In genomic region chr19:45834970-45835369, GRCh38 we compare ENCODE assay signal across 28 cellular contexts. TPM values are rescaled to one million over a fixed set of nuclear protein-coding genes. Genes with fewer than 3 reads are reported as not detected.
"Had no signal": no experiment of that assay in that cellular context is flagged by ENCODE, and none has a peak within 500 bp of the region (broad histone marks: within the 10 kb centered on the region; RNA-seq: fewer than 3 reads in every experiment).

No MANE protein-coding gene starts in this region.

- H3K4me1 ChIP-seq: colonic mucosa, gastrocnemius medialis, right lobe of liver, suprapubic skin, tibial nerve, uterus had no signal

- H3K9me3 Mint-ChIP-seq: activated CD4-positive, alpha-beta T cell treated with anti-CD3 and anti-CD28 coated beads, Interleukin-2, amount 10 ng/mL, durations not matched to agents 24 days and 14 days; activated naive CD8-positive, alpha-beta T cell treated with anti-CD3 and anti-CD28 coated beads, Interleukin-2, amount 50 U/mL, for 24 hours; activated T-cell treated with anti-CD3 and anti-CD28 coated beads, Interleukin-2, amount 50 U/mL, for 24 hours; natural killer cell had no signal

- H3K27ac Mint-ChIP-seq: activated CD4-positive, alpha-beta memory T cell treated with anti-CD3 and anti-CD28 coated beads for 36 hours; activated CD4-positive, alpha-beta T cell treated with anti-CD3 and anti-CD28 coated beads, Interleukin-2, amount 10 ng/mL, durations not matched to agents 24 days and 14 days; activated naive CD8-positive, alpha-beta T cell treated with anti-CD3 and anti-CD28 coated beads, Interleukin-2, amount 50 U/mL, for 24 hours; natural killer cell; T-helper 17 cell had no signal

- H3K27me3 Mint-ChIP-seq: activated CD4-positive, alpha-beta memory T cell treated with anti-CD3 and anti-CD28 coated beads for 36 hours; activated CD4-positive, alpha-beta T cell treated with anti-CD3 and anti-CD28 coated beads, Interleukin-2, amount 10 ng/mL, durations not matched to agents 24 days and 14 days; activated naive CD8-positive, alpha-beta T cell treated with anti-CD3 and anti-CD28 coated beads, Interleukin-2, amount 50 U/mL, for 24 hours; activated T-cell treated with anti-CD3 and anti-CD28 coated beads, Interleukin-2, amount 50 U/mL, for 24 hours; T-helper 17 cell had no signal

- H3K27ac ChIP-seq: colonic mucosa, gastrocnemius medialis, right lobe of liver, suprapubic skin, tibial nerve, uterus, WERI-Rb-1 had no signal

- H3K4me3 Mint-ChIP-seq: activated CD4-positive, alpha-beta memory T cell treated with anti-CD3 and anti-CD28 coated beads for 36 hours; activated CD4-positive, alpha-beta T cell treated with anti-CD3 and anti-CD28 coated beads, Interleukin-2, amount 10 ng/mL, durations not matched to agents 24 days and 14 days; activated naive CD8-positive, alpha-beta T cell treated with anti-CD3 and anti-CD28 coated beads, Interleukin-2, amount 50 U/mL, for 24 hours; activated T-cell treated with anti-CD3 and anti-CD28 coated beads, Interleukin-2, amount 50 U/mL, for 24 hours; natural killer cell; T-helper 17 cell had no signal

- DNase-seq: activated CD4-positive, alpha-beta memory T cell treated with anti-CD3 and anti-CD28 coated beads for 36 hours; activated CD4-positive, alpha-beta T cell treated with anti-CD3 and anti-CD28 coated beads, Interleukin-2, amount 10 ng/mL, durations not matched to agents 24 days and 14 days; activated CD8-positive, alpha-beta memory T cell treated with anti-CD3 and anti-CD28 coated beads, Interleukin-2, amount 50 U/mL, for 4 hours; activated gamma-delta T cell treated with Interleukin-2 at 50 U/mL for 16 hours; activated naive CD4-positive, alpha-beta T cell treated with anti-CD3 and anti-CD28 coated beads, Interleukin-2, amount 50 U/mL, for 16 hours; activated naive CD8-positive, alpha-beta T cell treated with anti-CD3 and anti-CD28 coated beads, Interleukin-2, amount 50 U/mL, for 24 hours; activated T-cell treated with anti-CD3 and anti-CD28 coated beads, Interleukin-2, amount 50 U/mL, for 24 hours; colonic mucosa; effector CD8-positive, alpha-beta T cell; erythroblast; gastrocnemius medialis; glutamatergic neuron; left ventricle myocardium superior; mesendoderm; natural killer cell; stimulated activated CD4-positive, alpha-beta T cell treated with anti-CD3 and anti-CD28 coated beads, Interleukin-2, amount 100 ng/mL, for 48 hours; T-helper 17 cell; T1000; uterus; WERI-Rb-1 had no signal

- H3K4me3 ChIP-seq: colonic mucosa, gastrocnemius medialis, right lobe of liver, suprapubic skin, tibial nerve, uterus had no signal

- H3K9me3 ChIP-seq: colonic mucosa, gastrocnemius medialis, right lobe of liver, suprapubic skin, tibial nerve, uterus had no signal

- H3K4me1 Mint-ChIP-seq: activated CD4-positive, alpha-beta T cell treated with anti-CD3 and anti-CD28 coated beads, Interleukin-2, amount 10 ng/mL, durations not matched to agents 24 days and 14 days; activated naive CD8-positive, alpha-beta T cell treated with anti-CD3 and anti-CD28 coated beads, Interleukin-2, amount 50 U/mL, for 24 hours; natural killer cell had no signal

- H3K27me3 ChIP-seq: colonic mucosa, gastrocnemius medialis, right lobe of liver, suprapubic skin, tibial nerve, uterus had no signal

- ATAC-seq: activated CD4-positive, CD25-positive, alpha-beta regulatory T cell treated with anti-CD3 and anti-CD28 coated beads, Interleukin-2, amount 50 U/mL, for 24 hours; activated naive CD8-positive, alpha-beta T cell treated with anti-CD3 and anti-CD28 coated beads, Interleukin-2, amount 50 U/mL, for 24 hours; gastrocnemius medialis; left ventricle myocardium superior; natural killer cell; T-helper 17 cell had no signal

- H3K36me3 ChIP-seq: uterus had no signal

RNA-seq across cellular contexts. Expression of gene RSPH6A, which starts 19.9 kb away (rescaled TPM):
- total RNA-seq: bronchial epithelial cell, gastrocnemius medialis, left ventricle myocardium superior, right lobe of liver, skeletal muscle tissue had no signal

RNA-seq across cellular contexts. Expression of gene FOXA3, which starts 29.2 kb away (rescaled TPM):
- total RNA-seq: bronchial epithelial cell, dermis microvascular lymphatic vessel endothelial cell, gastrocnemius medialis, left ventricle myocardium superior, mononuclear cell, natural killer cell, skeletal muscle tissue, T-helper 17 cell, tibial nerve, uterus had no signal
